9 cellular contexts compared by ENCODE assay signal in genomic region chr3:184016820-184017671, GRCh38. TPM values are rescaled to one million over a fixed set of nuclear protein-coding genes. Genes with fewer than 3 reads are reported as not detected.
DNase-seq lines count a peak whose midpoint lies in the region; ATAC-seq, FAIRE-seq and TF ChIP-seq lines count a peak whose summit lies in the region.
"Had no signal": no experiment of that assay in that cellular context is flagged by ENCODE, and none has a peak within 500 bp of the region (broad histone marks: within the 10 kb centered on the region; RNA-seq: fewer than 3 reads in every experiment).

No MANE protein-coding gene starts in this region.

- peak; percentile 92 to 99 (median 94) for TF ChIP-seq CTCF in testis (IDR thresholded peaks at IDR 0.05)

- ATAC-seq in GM19463 (IDR thresholded peaks at IDR 0.05; ENCODE audit: unreplicated experiment) (peak; percentile 75), HG03565 (IDR thresholded peaks at IDR 0.05; ENCODE audit: unreplicated experiment) (peak; percentile 44)
- peak; percentile 87 for ATAC-seq in activated T-helper 17 cell treated with anti-CD3 and anti-CD28 coated beads, Interleukin-2, amount 50 U/mL, for 72 hours (replicated peaks)

- peaks cover 21% of the 10 kb centered on the region for H3K36me3 Mint-ChIP-seq in activated T-helper 17 cell treated with anti-CD3 and anti-CD28 coated beads, Interleukin-2, amount 50 U/mL, for 72 hours (ENCODE audit: low read depth)

- peak overlapping the region; percentile 91 for H3K27ac Mint-ChIP-seq in activated T-helper 17 cell treated with anti-CD3 and anti-CD28 coated beads, Interleukin-2, amount 50 U/mL, for 72 hours

- peak overlapping the region; percentile 57 for H3K4me2 ChIP-seq in neuronal stem cell (ENCODE audit: insufficient read depth, low read length, poor library complexity, severe bottlenecking)

- no peak overlapping the region for H2BK12ac ChIP-seq in neuronal stem cell (ENCODE audit: low read length)

- H3K27me3 Mint-ChIP-seq in activated T-helper 17 cell treated with anti-CD3 and anti-CD28 coated beads, Interleukin-2, amount 50 U/mL, for 72 hours = peaks cover 13% of the 10 kb centered on the region

- peak overlapping the region; percentile 98 for H3K14ac ChIP-seq in neuronal stem cell (ENCODE audit: low read length)

- H3K4me3 ChIP-seq in neuronal stem cell (ENCODE audit: low read length in 2 of 2) (peak overlapping the region; percentile 98 to 100), testis (peak overlapping the region; percentile 86 to 99)

- H2BK15ac ChIP-seq in neuronal stem cell (ENCODE audit: low read length) = no peak overlapping the region

- intact Hi-C loops in testis (cut with DNase I; ENCODE audit: low total_unique reads) = loop anchor here (10.0 kb wide), 1 partner anchor 122 kb away; no protein-coding TSS in a partner anchor

- peak overlapping the region; percentile 100 for H3K4me3 Mint-ChIP-seq in activated T-helper 17 cell treated with anti-CD3 and anti-CD28 coated beads, Interleukin-2, amount 50 U/mL, for 72 hours

- H2AFZ ChIP-seq in neuronal stem cell (ENCODE audit: low read length) = peak overlapping the region; percentile 100

- peak overlapping the region; percentile 99 for H3K18ac ChIP-seq in neuronal stem cell (ENCODE audit: low read length)

- no peak for FAIRE-seq in frontal cortex (lab: Jason Lieb, UNC)

- peaks cover 13% of the 10 kb centered on the region for H3K4me1 Mint-ChIP-seq in activated T-helper 17 cell treated with anti-CD3 and anti-CD28 coated beads, Interleukin-2, amount 50 U/mL, for 72 hours

- H3K27me3 ChIP-seq in neuronal stem cell (ENCODE audit: control insufficient read depth in 3 of 3, insufficient read depth in 3 of 3, low read depth in 1 of 3, low read length in 3 of 3) (peaks cover 0 to 3% (median 0%) of the 10 kb centered on the region in 3 experiments), testis (no peaks in the 10 kb centered on the region)

- H3K79me1 ChIP-seq in neuronal stem cell (ENCODE audit: low read depth, low read length) = peaks cover 8% of the 10 kb centered on the region

- WGBS in neuronal stem cell (ENCODE audit: extremely low coverage in 2 of 2, insufficient read length in 2 of 2, insufficient replicate concordance in 1 of 2), 2 donors = no CpG with 5 or more reads among the region's 57 CpGs
- 6 to 24% methylated on average over 9 to 55 of the region's 57 CpGs for WGBS in testis, 2 donors

- no peak for TF ChIP-seq POLR2A in testis (IDR thresholded peaks at IDR 0.05)

- H3K36me3 ChIP-seq in neuronal stem cell (replicated peaks in 1 of 2; ENCODE audit: control insufficient read depth in 2 of 2, insufficient read depth in 2 of 2, low read length in 2 of 2) (peaks cover 4 to 20% of the 10 kb centered on the region in 2 donors), testis (ENCODE audit: low read depth, missing control alignments) (no peaks in the 10 kb centered on the region)

- peaks cover 4 to 6% of the 10 kb centered on the region in 2 donors for H3K4me1 ChIP-seq in neuronal stem cell (ENCODE audit: control insufficient read depth in 2 of 2, insufficient read depth in 1 of 2, low read depth in 1 of 2, low read length in 2 of 2)
- peaks cover 15% of the 10 kb centered on the region for H3K4me1 ChIP-seq in testis

- H4K8ac ChIP-seq in neuronal stem cell (ENCODE audit: low read depth, low read length) = no peak overlapping the region

- peak overlapping the region; percentile 66 for H2AK5ac ChIP-seq in neuronal stem cell (ENCODE audit: low read depth, low read length)

- H3K27ac ChIP-seq in neuronal stem cell (replicated peaks; ENCODE audit: low read length) = peak overlapping the region; percentile 68
- peak overlapping the region; percentile 8 to 81 for H3K27ac ChIP-seq in testis

- peak overlapping the region; percentile 98 for H3K9ac ChIP-seq in neuronal stem cell (ENCODE audit: low read depth, low read length, poor library complexity)

- H2BK120ac ChIP-seq in neuronal stem cell (ENCODE audit: low read depth, low read length) = no peak overlapping the region

- no peaks in the 10 kb centered on the region for H3K9me3 Mint-ChIP-seq in activated T-helper 17 cell treated with anti-CD3 and anti-CD28 coated beads, Interleukin-2, amount 50 U/mL, for 72 hours

- H3K23ac ChIP-seq in neuronal stem cell (ENCODE audit: low read depth, low read length, poor library complexity) = peak overlapping the region; percentile 92

- DNase-seq in D341Med (ENCODE audit: low spot score) (peak; percentile 92), NOMO-1 treated with dmso at 0.1 percent for 144 hours (lab: John Stamatoyannopoulos, UW; ENCODE audit: unreplicated experiment) (peak; percentile 12), frontal cortex (ENCODE audit: low spot score in 2 of 2) (peak; percentile 78), neuronal stem cell (ENCODE audit: low spot score) (peak; percentile 58), testis (peak; percentile 69)

- H4K91ac ChIP-seq in neuronal stem cell (ENCODE audit: low read depth, low read length, poor library complexity) = peak overlapping the region; percentile 53

- no peaks in the 10 kb centered on the region for H3K9me3 ChIP-seq in neuronal stem cell (replicated peaks in 1 of 2; ENCODE audit: control insufficient read depth in 2 of 2, insufficient read depth in 1 of 2, low read depth in 1 of 2, low read length in 2 of 2)
- no peaks in the 10 kb centered on the region for H3K9me3 ChIP-seq in testis

- H2BK5ac ChIP-seq in neuronal stem cell (ENCODE audit: low read length) = peak overlapping the region; percentile 62

- no peak overlapping the region for H3K4ac ChIP-seq in neuronal stem cell (ENCODE audit: low read length)

RNA-seq across cellular contexts. Expression of gene ABCC5, which starts 0.6 kb away (rescaled TPM):
- total RNA-seq in activated T-helper 17 cell treated with anti-CD3 and anti-CD28 coated beads, Interleukin-2, amount 50 U/mL, for 72 hours = 10 to 100 TPM in 1 of 2 donors, 1 to 10 TPM in 1; 9.1 to 14.8 TPM
- total RNA-seq in frontal cortex = 37.9 TPM
- 15.6 TPM for polyA plus RNA-seq in neuronal stem cell (2013, experiment 1 of 2)
- 15.6 TPM for polyA plus RNA-seq in neuronal stem cell (2013, experiment 2 of 2)
- 10 to 100 TPM; 61.5 to 77.9 TPM for total RNA-seq in testis
- 35.2 TPM for polyA plus RNA-seq in testis (ENCODE audit: insufficient read depth, low read depth, low replicate concordance)

RNA-seq across cellular contexts. Expression of gene HTR3D, which starts 14.5 kb away (rescaled TPM):
- not detected for total RNA-seq in activated T-helper 17 cell treated with anti-CD3 and anti-CD28 coated beads, Interleukin-2, amount 50 U/mL, for 72 hours
- total RNA-seq in frontal cortex (not detected), testis (not detected)
- not detected for polyA plus RNA-seq in neuronal stem cell (2013, experiment 1 of 2)
- polyA plus RNA-seq in neuronal stem cell (2013, experiment 2 of 2) = not detected
- not detected for polyA plus RNA-seq in testis (ENCODE audit: insufficient read depth, low read depth, low replicate concordance)

RNA-seq across cellular contexts. Expression of gene HTR3C, which starts 35.8 kb away (rescaled TPM):
- total RNA-seq in activated T-helper 17 cell treated with anti-CD3 and anti-CD28 coated beads, Interleukin-2, amount 50 U/mL, for 72 hours = not detected
- total RNA-seq in frontal cortex (not detected), testis (under 1 TPM in 1 of 2 donors, not detected in 1; 0.31 TPM)
- polyA plus RNA-seq in neuronal stem cell (2013, experiment 1 of 2) = not detected
- polyA plus RNA-seq in neuronal stem cell (2013, experiment 2 of 2) = 0.01 TPM
- not detected for polyA plus RNA-seq in testis (ENCODE audit: insufficient read depth, low read depth, low replicate concordance)
- total RNA-seq: renal cortical epithelial cell had no signal

Comparison
In these comparisons a context has a peak if more than half of its experiments do, and no peak if none do; other contexts are left out.
1. Peak in every context shown above with its lines: DNase-seq, ATAC-seq, H3K4me3 ChIP-seq and H3K27ac ChIP-seq.
2. DNase-seq: peak in every context shown above with its lines; median percentile 92 in D341Med; 78 in frontal cortex; 69 in testis; 58 in neuronal stem cell; 12 in NOMO-1 treated with dmso at 0.1 percent for 144 hours.